In the genomic region with DNA sequence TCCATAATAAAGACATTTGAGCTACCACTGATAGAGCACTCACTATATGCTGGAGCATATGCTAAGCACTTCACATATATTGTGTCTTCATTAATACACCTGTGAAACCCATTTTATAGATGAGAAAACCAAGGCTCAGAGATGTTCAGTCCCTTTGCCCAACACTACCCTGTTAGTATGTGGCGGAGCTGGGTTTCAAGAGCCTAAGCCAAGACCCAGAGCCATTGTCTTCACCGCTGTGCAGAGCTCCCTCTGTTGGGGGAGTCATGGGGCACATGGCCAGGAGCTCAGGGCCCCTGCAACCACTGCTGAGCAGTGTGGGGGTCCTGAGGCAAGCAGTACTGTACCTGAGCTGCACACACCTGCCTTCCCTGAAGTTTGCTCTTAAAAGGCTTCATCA, we compare ENCODE assay signal across 1 cellular context.
TF ChIP-seq lines count a peak whose summit lies in the region.

No MANE protein-coding gene starts in this region.

TF ChIP-seq in GM23338, 12 proteins besides CTCF, POLR2A, EP300 and RAD21 (continued from another document):
- no peak for TF ChIP-seq ZNF331 (CRISPR knock-in tag; IDR thresholded peaks at IDR 0.05; ENCODE audit: low read depth)
- no peak for TF ChIP-seq JUNB (IDR thresholded peaks at IDR 0.05; ENCODE audit: unreplicated experiment)
